ENCODE assay signal across 15 cellular contexts in the genomic region with DNA sequence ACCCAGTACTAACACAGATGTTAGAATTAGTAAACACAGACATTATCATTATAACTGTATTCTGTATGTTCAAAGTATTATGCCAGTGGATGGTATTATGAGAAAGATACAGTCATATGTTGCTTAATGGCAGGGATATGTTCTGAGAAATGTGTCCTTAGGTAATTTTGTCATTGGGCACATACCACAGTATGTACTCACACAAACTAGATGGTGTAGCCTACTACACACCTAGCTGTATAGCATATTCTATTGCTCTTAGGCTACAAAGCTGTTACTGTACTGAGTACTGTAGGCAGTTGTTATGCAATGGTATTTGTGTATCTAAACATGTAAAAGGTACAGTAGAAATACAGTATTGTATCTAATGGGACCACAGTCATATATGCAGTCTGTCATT. TPM values are rescaled to one million over a fixed set of nuclear protein-coding genes. Genes with fewer than 3 reads are reported as not detected.
DNase-seq lines count a peak whose midpoint lies in the region; FAIRE-seq and TF ChIP-seq lines count a peak whose summit lies in the region.
"Had no signal": no experiment of that assay in that cellular context is flagged by ENCODE, and none has a peak within 500 bp of the region (broad histone marks: within the 10 kb centered on the region; RNA-seq: fewer than 3 reads in every experiment).

No MANE protein-coding gene starts in this region.

- no peak for TF ChIP-seq POLR2A in GM12891 (IDR thresholded peaks at IDR 0.05; ENCODE audit: low read depth, low read length)

- H3K4me3 ChIP-seq in epithelial cell of esophagus (ENCODE audit: low read length): no peak overlapping the region
- H3K4me3 ChIP-seq: BLaER1 treated with 17β-estradiol and CSF1 and Interleukin-3, amounts not matched to agents 10 nM and 100 nM; GM12878; GM23248; HAP-1 had no signal

- FAIRE-seq in GM12891 (lab: Jason Lieb, UNC): peak; percentile 75
- FAIRE-seq in HTR-8/SVneo (lab: Jason Lieb, UNC): peak; percentile 57
- FAIRE-seq in urothelium cell line (lab: Jason Lieb, UNC): peak; percentile 68
- FAIRE-seq: GM12878, GM18507 had no signal

- DNase-seq in GM12891 (ENCODE audit: insufficient read length, low spot score) (no peak), HTR-8/SVneo (ENCODE audit: insufficient read length, low spot score) (no peak), epithelial cell of esophagus (ENCODE audit: low read depth) (peak; percentile 76), urothelium cell line (ENCODE audit: low spot score) (no peak), NCI-H1417 treated with DMSO at 0.1 percent for 48 hours (lab: John Stamatoyannopoulos, UW) (no peak)
- no peak for DNase-seq in activated CD4-positive, alpha-beta T cell treated with anti-CD3 and anti-CD28 coated beads for 1 hour
- DNase-seq: Calu3; CD8-positive, alpha-beta T cell; DMS79 treated with DMSO at 0.1 percent for 48 hours; GF-D8; GM23248 had no signal

- no peak for TF ChIP-seq CTCF in epithelial cell of esophagus (IDR thresholded peaks at IDR 0.05; ENCODE audit: insufficient read depth, low read depth, low read length, missing control alignments)

TF ChIP-seq in GM12891, 5 proteins besides CTCF, POLR2A, EP300 and RAD21:
- TF ChIP-seq PAX5 (IDR thresholded peaks at IDR 0.05; ENCODE audit: insufficient read depth, low read length, severe bottlenecking) (no peak), POU2F2 (IDR thresholded peaks at IDR 0.05; ENCODE audit: low read depth, low read length) (no peak), TAF1 (IDR thresholded peaks at IDR 0.05; ENCODE audit: low read depth, low read length) (no peak), POLR2AphosphoS5 (IDR thresholded peaks at IDR 0.05; ENCODE audit: low read depth, low read length) (no peak), SPI1 (IDR thresholded peaks at IDR 0.05; ENCODE audit: low read depth, low read length) (no peak)

RNA-seq across cellular contexts. Expression of gene GTF3C3, which starts 53.8 kb away (rescaled TPM):
- polyA plus RNA-seq in GM12891 (2012; ENCODE audit: low read depth, missing spikeins): 18.9 TPM
